ENCODE assay signal across 29 cellular contexts in genomic region chr17:58432806-58433573, GRCh38. TPM values are rescaled to one million over a fixed set of nuclear protein-coding genes. Genes with fewer than 3 reads are reported as not detected.
DNase-seq lines count a peak whose midpoint lies in the region; ATAC-seq and TF ChIP-seq lines count a peak whose summit lies in the region.
"Had no signal": no experiment of that assay in that cellular context is flagged by ENCODE, and none has a peak within 500 bp of the region (broad histone marks: within the 10 kb centered on the region; RNA-seq: fewer than 3 reads in every experiment).

No MANE protein-coding gene starts in this region.

- H3K4me1 ChIP-seq in liver (ENCODE audit: control insufficient read depth in 4 of 4, insufficient read depth in 4 of 4, low read length in 3 of 4) (no peaks in the 10 kb centered on the region), aorta (ENCODE audit: control insufficient read depth in 1 of 2, insufficient read depth in 2 of 2, low read length in 2 of 2) (no peaks in the 10 kb centered on the region), stomach (no peaks in the 10 kb centered on the region)
- H3K4me1 ChIP-seq: SJSA1, testis had no signal

- H3K27me3 ChIP-seq in WERI-Rb-1 (ENCODE audit: insufficient read depth, low read depth, severe bottlenecking) = no peaks in the 10 kb centered on the region
- no peaks in the 10 kb centered on the region for H3K27me3 ChIP-seq in liver (ENCODE audit: control insufficient read depth in 4 of 4, insufficient read depth in 4 of 4, low read length in 3 of 4)
- no peaks in the 10 kb centered on the region for H3K27me3 ChIP-seq in aorta (ENCODE audit: control insufficient read depth in 1 of 2, insufficient read depth in 2 of 2, low read length in 1 of 2)
- peaks cover 0 to 3% (median 0%) of the 10 kb centered on the region in 3 donors for H3K27me3 ChIP-seq in stomach
- H3K27me3 ChIP-seq: ovary, testis had no signal

- H3K9me3 ChIP-seq in WERI-Rb-1 (ENCODE audit: severe bottlenecking) (no peaks in the 10 kb centered on the region), liver (ENCODE audit: control insufficient read depth in 4 of 4, low read length in 3 of 4) (no peaks in the 10 kb centered on the region), aorta (ENCODE audit: control insufficient read depth, low read length) (no peaks in the 10 kb centered on the region), stomach (no peaks in the 10 kb centered on the region)
- H3K9me3 ChIP-seq: ovary, SJSA1, testis had no signal

- TF ChIP-seq CTCF in WERI-Rb-1 (IDR thresholded peaks at IDR 0.05; ENCODE audit: low read depth, low read length) (0 out of 2 replicates have a peak, but pooled peaks have one; percentile 5), liver (IDR thresholded peaks at IDR 0.05; ENCODE audit: low read depth, low read length, missing input control) (no peak), stomach (IDR thresholded peaks at IDR 0.05) (no peak)

- H3K36me3 ChIP-seq in WERI-Rb-1 = no peaks in the 10 kb centered on the region
- no peaks in the 10 kb centered on the region for H3K36me3 ChIP-seq in liver (ENCODE audit: control insufficient read depth in 4 of 4, insufficient read depth in 3 of 4, low read depth in 1 of 4, low read length in 3 of 4)
- H3K36me3 ChIP-seq in aorta (ENCODE audit: control insufficient read depth in 1 of 2, insufficient read depth in 2 of 2, low read length in 1 of 2) = no peaks in the 10 kb centered on the region
- H3K36me3 ChIP-seq in stomach = no peaks in the 10 kb centered on the region
- H3K36me3 ChIP-seq: ovary, SJSA1 had no signal

- no peak overlapping the region for H3K27ac ChIP-seq in WERI-Rb-1
- H3K27ac ChIP-seq in liver (ENCODE audit: low read depth in 1 of 2, low read length in 2 of 2) = no peak overlapping the region
- H3K27ac ChIP-seq in aorta (ENCODE audit: low read depth in 1 of 2, low read length in 2 of 2) = no peak overlapping the region
- H3K27ac ChIP-seq in stomach = no peak overlapping the region
- H3K27ac ChIP-seq: coronary artery, ovary, SJSA1, testis, VCaP had no signal

- no peak for ATAC-seq in aorta (ENCODE audit: low FRiP score)
- ATAC-seq in HG03460 (IDR thresholded peaks at IDR 0.05; ENCODE audit: unreplicated experiment) = no peak
- ATAC-seq: activated naive CD4-positive, alpha-beta T cell treated with anti-CD3 and anti-CD28 coated beads, Interleukin-2, amount 50 U/mL, for 72 hours; left lobe of liver; stimulated activated naive CD8-positive, alpha-beta T cell treated with anti-CD3 and anti-CD28 coated beads, Interleukin-15, Interleukin-2, amounts not matched to agents 100 U/mL and 50 U/mL, for 24 hours had no signal

- TF ChIP-seq POLR2A in stomach (IDR thresholded peaks at IDR 0.05) = no peak

- no peak for TF ChIP-seq EP300 in stomach (IDR thresholded peaks at IDR 0.05)

- TF ChIP-seq RAD21 in liver (IDR thresholded peaks at IDR 0.05) = peak; percentile 18 to 44

- DNase-seq in DMS53 (lab: John Stamatoyannopoulos, UW) = peak; percentile 11
- no peak for DNase-seq in DMS53 treated with DMSO at 0.1 percent for 48 hours (lab: John Stamatoyannopoulos, UW; ENCODE audit: unreplicated experiment)
- peak; percentile 20 to 38 for DNase-seq in Kasumi-1 (lab: John Stamatoyannopoulos, UW)
- DNase-seq in WERI-Rb-1 = no peak
- DNase-seq in aorta = no peak
- no peak for DNase-seq in stomach
- DNase-seq: activated CD4-positive, alpha-beta T cell treated with anti-CD3 and anti-CD28 coated beads for 4 hours; amygdala; CD4-positive, CD25-positive, alpha-beta regulatory T cell; effector memory CD4-positive, alpha-beta T cell; H9; mesendoderm; NCI-H1417 treated with DMSO at 0.1 percent for 48 hours; NCI-H2081; NCI-H748 treated with DMSO at 0.1 percent for 48 hours; ovary; stimulated activated naive CD8-positive, alpha-beta T cell treated with anti-CD3 and anti-CD28 coated beads, Interleukin-15, Interleukin-2, amounts not matched to agents 100 U/mL and 50 U/mL, for 24 hours; T1000; testis had no signal

- WGBS in liver = 88% methylated on average over 7 of the region's 7 CpGs
- WGBS in aorta, 2 donors = 84% methylated on average over 7 of the region's 7 CpGs
- WGBS in stomach, 5 donors = 75 to 83% (median 79%) methylated on average over 7 of the region's 7 CpGs

- intact Hi-C loops in aorta (cut with DNase I) (no loop called here), stomach (cut with DNase I; ENCODE audit: low total_unique reads) (no loop called here)

- H3K4me3 ChIP-seq in WERI-Rb-1 (ENCODE audit: low read depth, low read length) = no peak overlapping the region
- no peak overlapping the region for H3K4me3 ChIP-seq in liver (ENCODE audit: low read depth in 1 of 3, low read length in 3 of 3)
- no peak overlapping the region for H3K4me3 ChIP-seq in aorta (ENCODE audit: low read length in 2 of 2)
- no peak overlapping the region for H3K4me3 ChIP-seq in stomach
- H3K4me3 ChIP-seq: coronary artery, ovary, SJSA1, smooth muscle cell, testis had no signal

- no peak overlapping the region for H3K9ac ChIP-seq in liver (ENCODE audit: low read depth in 1 of 2, low read length in 2 of 2)

TF ChIP-seq in liver, 16 proteins besides CTCF, POLR2A, EP300 and RAD21:
- TF ChIP-seq ZBTB33 (IDR thresholded peaks at IDR 0.05) = no peak
- TF ChIP-seq GABPA (IDR thresholded peaks at IDR 0.05 in 1 of 2, conservative IDR thresholded peaks at IDR 0.05 in 1 of 2) = no peak
- TF ChIP-seq JUND (IDR thresholded peaks at IDR 0.05) = no peak
- no peak for TF ChIP-seq HNF4G (IDR thresholded peaks at IDR 0.05)
- TF ChIP-seq RXRA (IDR thresholded peaks at IDR 0.05) = no peak
- TF ChIP-seq TAF1 (conservative IDR thresholded peaks at IDR 0.05) = no peak
- no peak for TF ChIP-seq MAX (IDR thresholded peaks at IDR 0.05)
- no peak for TF ChIP-seq NR2F2 (IDR thresholded peaks at IDR 0.05)
- TF ChIP-seq REST (IDR thresholded peaks at IDR 0.05) = no peak
- no peak for TF ChIP-seq SP1 (IDR thresholded peaks at IDR 0.05)
- TF ChIP-seq FOXA1 (IDR thresholded peaks at IDR 0.05) = no peak
- no peak for TF ChIP-seq EGR1 (IDR thresholded peaks at IDR 0.05; ENCODE audit: low read depth in 2 of 2)
- no peak for TF ChIP-seq ATF3 (IDR thresholded peaks at IDR 0.05)
- TF ChIP-seq YY1 (IDR thresholded peaks at IDR 0.05) = no peak
- no peak for TF ChIP-seq HNF4A (conservative IDR thresholded peaks at IDR 0.05)
- TF ChIP-seq FOXA2 (IDR thresholded peaks at IDR 0.05) = no peak

RNA-seq across cellular contexts. Expression of gene RNF43, which starts 15.7 kb away (rescaled TPM):
- total RNA-seq in liver = 1 to 10 TPM; 4.5 to 8.4 TPM
- polyA plus RNA-seq in liver = 1 to 10 TPM; 4.1 to 5.8 TPM
- total RNA-seq in aorta = under 1 TPM in 1 of 2 donors, not detected in 1; 0.68 TPM
- polyA plus RNA-seq in aorta = 1 to 10 TPM in 1 of 2 donors, under 1 TPM in 1; 0.10 to 1.1 TPM
- 100 to 1,000 TPM in 1 of 5 donors, 10 to 100 TPM in 2, 1 to 10 TPM in 2; 6.4 to 269 (median 12.6) TPM for total RNA-seq in stomach
- 1 to 10 TPM in 2 of 3 donors, under 1 TPM in 1; 0.92 to 3.3 (median 2.0) TPM for polyA plus RNA-seq in stomach
- total RNA-seq: A172 had no signal
- polyA plus RNA-seq: neural cell had no signal

RNA-seq across cellular contexts. Expression of gene HSF5, which starts 55.2 kb away (rescaled TPM):
- total RNA-seq in liver (under 1 TPM; 0.09 to 0.17 TPM), aorta (not detected), stomach (under 1 TPM in 1 of 5 donors, not detected in 4; 0.18 TPM)
- polyA plus RNA-seq in liver (not detected), aorta (not detected), stomach (not detected)
- total RNA-seq: A172, H9, ovary, SJSA1, smooth muscle cell had no signal
- polyA plus RNA-seq: smooth muscle cell had no signal

Comparison
In these comparisons a context has a peak if more than half of its experiments do, and no peak if none do; other contexts are left out.
1. DNase-seq: peak in DMS53 (single experiment) and Kasumi-1 (2 of 2); none in DMS53 treated with DMSO at 0.1 percent for 48 hours (single experiment), WERI-Rb-1 (single experiment), aorta (0 of 2) and stomach (single experiment).